ENCODE assay signal across 11 cellular contexts in the genomic region with DNA sequence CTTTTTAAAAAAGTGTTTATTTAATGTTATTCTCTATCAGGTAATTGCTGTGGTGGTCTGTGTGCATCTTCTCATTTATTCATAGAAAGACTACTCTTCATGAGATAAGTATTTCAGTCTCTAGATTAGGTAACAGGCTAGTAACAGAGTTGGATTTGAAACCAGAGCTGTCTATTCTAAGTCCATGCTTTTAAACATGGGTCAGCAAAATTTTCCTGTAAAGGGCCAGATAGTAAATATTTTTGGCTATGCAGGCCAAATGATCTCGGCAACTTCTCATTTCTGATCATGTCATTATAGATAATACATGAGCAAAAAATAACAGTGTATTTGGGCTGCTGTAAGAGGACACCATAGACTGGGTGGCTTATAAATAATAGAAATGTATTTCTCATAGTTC.
"Had no signal": no experiment of that assay in that cellular context is flagged by ENCODE, and none has a peak within 500 bp of the region (broad histone marks: within the 10 kb centered on the region; RNA-seq: fewer than 3 reads in every experiment).

No MANE protein-coding gene starts in this region.

- H3K9me3 ChIP-seq: HAP-1 had no signal

- ATAC-seq: GM23338, HCT116 had no signal

- H3K4me1 ChIP-seq: HAP-1 had no signal

- H3K9ac ChIP-seq: GM23248 had no signal

- H3K4me2 ChIP-seq: GM23338 had no signal

- DNase-seq: GM23248, GOT3, H7, H9, HCEC 1CT, HFFc6 had no signal

- H2AFZ ChIP-seq: GM23248, GM23338 had no signal

- H3K4me3 ChIP-seq: GM23248, GM23338, HAP-1 had no signal

- H3K27ac ChIP-seq: GM23248 had no signal

- FAIRE-seq: H1, H54 had no signal

- H3K36me3 ChIP-seq: HAP-1 had no signal
